Comparison of ENCODE assay signal across 1 cellular context in the genomic region with DNA sequence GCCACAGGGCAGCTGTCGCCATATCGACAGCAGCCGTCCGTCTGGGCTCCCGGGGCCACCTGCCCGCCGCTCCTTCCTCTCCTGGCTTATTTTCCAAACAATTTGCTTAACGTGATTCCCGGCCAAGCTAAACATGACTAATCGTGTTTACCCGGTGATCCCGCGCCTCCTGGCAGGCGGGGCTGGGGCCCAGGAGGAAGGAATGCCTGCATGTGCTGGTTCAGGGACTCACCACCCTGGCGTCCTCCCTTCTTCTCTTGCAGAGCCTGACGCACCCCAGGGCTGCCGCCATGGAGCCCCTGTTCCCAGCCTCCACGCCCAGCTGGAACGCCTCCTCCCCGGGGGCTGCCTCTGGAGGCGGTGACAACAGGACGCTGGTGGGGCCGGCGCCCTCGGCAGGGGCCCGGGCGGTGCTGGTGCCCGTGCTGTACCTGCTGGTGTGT.
TF ChIP-seq lines count a peak whose summit lies in the region.

No MANE protein-coding gene starts in this region.

TF ChIP-seq in HepG2, 621 proteins besides CTCF, POLR2A, EP300 and RAD21 (continued from another document and continues in another):
- TF ChIP-seq NFYC (CRISPR knock-in tag; IDR thresholded peaks at IDR 0.05): peak; percentile 48; the same call in 1 of the 2 replicates
- TF ChIP-seq, protein P1, sequence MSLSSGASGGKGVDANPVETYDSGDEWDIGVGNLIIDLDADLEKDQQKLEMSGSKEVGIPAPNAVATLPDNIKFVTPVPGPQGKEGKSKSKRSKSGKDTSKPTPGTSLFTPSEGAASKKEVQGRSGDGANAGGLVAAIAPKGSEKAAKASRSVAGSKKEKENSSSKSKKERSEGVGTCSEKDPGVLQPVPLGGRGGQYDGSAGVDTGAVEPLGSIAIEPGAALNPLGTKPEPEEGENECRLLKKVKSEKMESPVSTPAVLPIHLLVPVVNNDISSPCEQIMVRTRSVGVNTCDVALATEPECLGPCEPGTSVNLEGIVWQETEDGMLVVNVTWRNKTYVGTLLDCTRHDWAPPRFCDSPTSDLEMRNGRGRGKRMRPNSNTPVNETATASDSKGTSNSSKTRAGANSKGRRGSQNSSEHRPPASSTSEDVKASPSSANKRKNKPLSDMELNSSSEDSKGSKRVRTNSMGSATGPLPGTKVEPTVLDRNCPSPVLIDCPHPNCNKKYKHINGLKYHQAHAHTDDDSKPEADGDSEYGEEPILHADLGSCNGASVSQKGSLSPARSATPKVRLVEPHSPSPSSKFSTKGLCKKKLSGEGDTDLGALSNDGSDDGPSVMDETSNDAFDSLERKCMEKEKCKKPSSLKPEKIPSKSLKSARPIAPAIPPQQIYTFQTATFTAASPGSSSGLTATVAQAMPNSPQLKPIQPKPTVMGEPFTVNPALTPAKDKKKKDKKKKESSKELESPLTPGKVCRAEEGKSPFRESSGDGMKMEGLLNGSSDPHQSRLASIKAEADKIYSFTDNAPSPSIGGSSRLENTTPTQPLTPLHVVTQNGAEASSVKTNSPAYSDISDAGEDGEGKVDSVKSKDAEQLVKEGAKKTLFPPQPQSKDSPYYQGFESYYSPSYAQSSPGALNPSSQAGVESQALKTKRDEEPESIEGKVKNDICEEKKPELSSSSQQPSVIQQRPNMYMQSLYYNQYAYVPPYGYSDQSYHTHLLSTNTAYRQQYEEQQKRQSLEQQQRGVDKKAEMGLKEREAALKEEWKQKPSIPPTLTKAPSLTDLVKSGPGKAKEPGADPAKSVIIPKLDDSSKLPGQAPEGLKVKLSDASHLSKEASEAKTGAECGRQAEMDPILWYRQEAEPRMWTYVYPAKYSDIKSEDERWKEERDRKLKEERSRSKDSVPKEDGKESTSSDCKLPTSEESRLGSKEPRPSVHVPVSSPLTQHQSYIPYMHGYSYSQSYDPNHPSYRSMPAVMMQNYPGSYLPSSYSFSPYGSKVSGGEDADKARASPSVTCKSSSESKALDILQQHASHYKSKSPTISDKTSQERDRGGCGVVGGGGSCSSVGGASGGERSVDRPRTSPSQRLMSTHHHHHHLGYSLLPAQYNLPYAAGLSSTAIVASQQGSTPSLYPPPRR (CRISPR knock-in tag; IDR thresholded peaks at IDR 0.05; ENCODE audit: borderline replicate concordance): peak; percentile 93
- TF ChIP-seq MIER2 (CRISPR knock-in tag; IDR thresholded peaks at IDR 0.05): peak; percentile 25; the same call in 1 of the 2 replicates
- 0 out of 2 replicates have a peak, but pooled peaks have one; percentile 42 for TF ChIP-seq SATB2 (CRISPR knock-in tag; IDR thresholded peaks at IDR 0.05)
- TF ChIP-seq, protein P2, sequence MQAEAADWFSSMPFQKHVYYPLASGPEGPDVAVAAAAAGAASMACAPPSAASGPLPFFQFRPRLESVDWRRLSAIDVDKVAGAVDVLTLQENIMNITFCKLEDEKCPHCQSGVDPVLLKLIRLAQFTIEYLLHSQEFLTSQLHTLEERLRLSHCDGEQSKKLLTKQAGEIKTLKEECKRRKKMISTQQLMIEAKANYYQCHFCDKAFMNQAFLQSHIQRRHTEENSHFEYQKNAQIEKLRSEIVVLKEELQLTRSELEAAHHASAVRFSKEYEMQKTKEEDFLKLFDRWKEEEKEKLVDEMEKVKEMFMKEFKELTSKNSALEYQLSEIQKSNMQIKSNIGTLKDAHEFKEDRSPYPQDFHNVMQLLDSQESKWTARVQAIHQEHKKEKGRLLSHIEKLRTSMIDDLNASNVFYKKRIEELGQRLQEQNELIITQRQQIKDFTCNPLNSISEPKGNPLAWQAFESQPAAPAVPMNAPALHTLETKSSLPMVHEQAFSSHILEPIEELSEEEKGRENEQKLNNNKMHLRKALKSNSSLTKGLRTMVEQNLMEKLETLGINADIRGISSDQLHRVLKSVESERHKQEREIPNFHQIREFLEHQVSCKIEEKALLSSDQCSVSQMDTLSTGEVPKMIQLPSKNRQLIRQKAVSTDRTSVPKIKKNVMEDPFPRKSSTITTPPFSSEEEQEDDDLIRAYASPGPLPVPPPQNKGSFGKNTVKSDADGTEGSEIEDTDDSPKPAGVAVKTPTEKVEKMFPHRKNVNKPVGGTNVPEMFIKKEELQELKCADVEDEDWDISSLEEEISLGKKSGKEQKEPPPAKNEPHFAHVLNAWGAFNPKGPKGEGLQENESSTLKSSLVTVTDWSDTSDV (CRISPR knock-in tag; IDR thresholded peaks at IDR 0.05): no peak
- TF ChIP-seq POLR2AphosphoS2 (IDR thresholded peaks at IDR 0.05; ENCODE audit: low read depth, low read length): no peak
- TF ChIP-seq HNF4A (CRISPR knock-in tag; IDR thresholded peaks at IDR 0.05): peak; percentile 63
- no peak for TF ChIP-seq KLF15 (CRISPR knock-in tag; IDR thresholded peaks at IDR 0.05; ENCODE audit: borderline replicate concordance)
- TF ChIP-seq, protein P3, sequence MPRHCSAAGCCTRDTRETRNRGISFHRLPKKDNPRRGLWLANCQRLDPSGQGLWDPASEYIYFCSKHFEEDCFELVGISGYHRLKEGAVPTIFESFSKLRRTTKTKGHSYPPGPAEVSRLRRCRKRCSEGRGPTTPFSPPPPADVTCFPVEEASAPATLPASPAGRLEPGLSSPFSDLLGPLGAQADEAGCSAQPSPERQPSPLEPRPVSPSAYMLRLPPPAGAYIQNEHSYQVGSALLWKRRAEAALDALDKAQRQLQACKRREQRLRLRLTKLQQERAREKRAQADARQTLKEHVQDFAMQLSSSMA (CRISPR knock-in tag; IDR thresholded peaks at IDR 0.05): no peak
- peak; percentile 31; the same call in 1 of the 2 replicates for TF ChIP-seq SIX4 (CRISPR knock-in tag; IDR thresholded peaks at IDR 0.05)
- peak; percentile 42; the same call in 1 of the 2 replicates for TF ChIP-seq AKAP8 (CRISPR knock-in tag; IDR thresholded peaks at IDR 0.05)
- no peak for TF ChIP-seq ZNF282 (IDR thresholded peaks at IDR 0.05; ENCODE audit: partially characterized antibody)
- 0 out of 2 replicates have a peak, but pooled peaks have one; percentile 7 for TF ChIP-seq NR1H2 (CRISPR knock-in tag; IDR thresholded peaks at IDR 0.05; ENCODE audit: borderline replicate concordance, low read depth)
- no peak for TF ChIP-seq ZNF782 (CRISPR knock-in tag; IDR thresholded peaks at IDR 0.05; ENCODE audit: borderline replicate concordance)
- TF ChIP-seq SNRNP70 (IDR thresholded peaks at IDR 0.05; ENCODE audit: low read depth, low read length): no peak
- TF ChIP-seq RNF2 (conservative IDR thresholded peaks at IDR 0.05; ENCODE audit: low read depth): 0 out of 2 replicates have a peak, but pooled peaks have one; percentile 76
- TF ChIP-seq NFKBIZ (CRISPR knock-in tag; IDR thresholded peaks at IDR 0.05): peak; percentile 92
- no peak for TF ChIP-seq SOX6 (IDR thresholded peaks at IDR 0.05)
- peak; percentile 85 for TF ChIP-seq SOX6 (CRISPR knock-in tag; IDR thresholded peaks at IDR 0.05)
- TF ChIP-seq ZMYM2 (CRISPR knock-in tag; IDR thresholded peaks at IDR 0.05): no peak; the same call in 1 of the 2 replicates
- peak; percentile 77 for TF ChIP-seq BHLHE40 (IDR thresholded peaks at IDR 0.05; ENCODE audit: low read length)
- peak; percentile 80 for TF ChIP-seq ZBTB7A (CRISPR knock-in tag; IDR thresholded peaks at IDR 0.05)
- peak; percentile 29; the same call in 1 of the 2 replicates for TF ChIP-seq ZNF460 (CRISPR knock-in tag; IDR thresholded peaks at IDR 0.05; ENCODE audit: borderline replicate concordance)
- TF ChIP-seq, protein P4, sequence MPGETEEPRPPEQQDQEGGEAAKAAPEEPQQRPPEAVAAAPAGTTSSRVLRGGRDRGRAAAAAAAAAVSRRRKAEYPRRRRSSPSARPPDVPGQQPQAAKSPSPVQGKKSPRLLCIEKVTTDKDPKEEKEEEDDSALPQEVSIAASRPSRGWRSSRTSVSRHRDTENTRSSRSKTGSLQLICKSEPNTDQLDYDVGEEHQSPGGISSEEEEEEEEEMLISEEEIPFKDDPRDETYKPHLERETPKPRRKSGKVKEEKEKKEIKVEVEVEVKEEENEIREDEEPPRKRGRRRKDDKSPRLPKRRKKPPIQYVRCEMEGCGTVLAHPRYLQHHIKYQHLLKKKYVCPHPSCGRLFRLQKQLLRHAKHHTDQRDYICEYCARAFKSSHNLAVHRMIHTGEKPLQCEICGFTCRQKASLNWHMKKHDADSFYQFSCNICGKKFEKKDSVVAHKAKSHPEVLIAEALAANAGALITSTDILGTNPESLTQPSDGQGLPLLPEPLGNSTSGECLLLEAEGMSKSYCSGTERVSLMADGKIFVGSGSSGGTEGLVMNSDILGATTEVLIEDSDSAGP (CRISPR knock-in tag; IDR thresholded peaks at IDR 0.05; ENCODE audit: borderline replicate concordance): peak; percentile 87
- TF ChIP-seq ZNF17 (CRISPR knock-in tag; IDR thresholded peaks at IDR 0.05): no peak
- TF ChIP-seq, protein P5, sequence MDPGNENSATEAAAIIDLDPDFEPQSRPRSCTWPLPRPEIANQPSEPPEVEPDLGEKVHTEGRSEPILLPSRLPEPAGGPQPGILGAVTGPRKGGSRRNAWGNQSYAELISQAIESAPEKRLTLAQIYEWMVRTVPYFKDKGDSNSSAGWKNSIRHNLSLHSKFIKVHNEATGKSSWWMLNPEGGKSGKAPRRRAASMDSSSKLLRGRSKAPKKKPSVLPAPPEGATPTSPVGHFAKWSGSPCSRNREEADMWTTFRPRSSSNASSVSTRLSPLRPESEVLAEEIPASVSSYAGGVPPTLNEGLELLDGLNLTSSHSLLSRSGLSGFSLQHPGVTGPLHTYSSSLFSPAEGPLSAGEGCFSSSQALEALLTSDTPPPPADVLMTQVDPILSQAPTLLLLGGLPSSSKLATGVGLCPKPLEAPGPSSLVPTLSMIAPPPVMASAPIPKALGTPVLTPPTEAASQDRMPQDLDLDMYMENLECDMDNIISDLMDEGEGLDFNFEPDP (CRISPR knock-in tag; conservative IDR thresholded peaks at IDR 0.05): no peak
- no peak for TF ChIP-seq SP1 (IDR thresholded peaks at IDR 0.05)
- TF ChIP-seq SP1 (CRISPR knock-in tag; IDR thresholded peaks at IDR 0.05): peak; percentile 27; the same call in 1 of the 2 replicates
- TF ChIP-seq ZMAT3 (CRISPR knock-in tag; conservative IDR thresholded peaks at IDR 0.05): peak; percentile 97
- TF ChIP-seq NFYB (CRISPR knock-in tag; IDR thresholded peaks at IDR 0.05): no peak
- TF ChIP-seq KDM2A (CRISPR knock-in tag; IDR thresholded peaks at IDR 0.05; ENCODE audit: borderline replicate concordance, low read depth): peak; percentile 84; the same call in 1 of the 2 replicates
- TF ChIP-seq MZF1 (CRISPR knock-in tag; IDR thresholded peaks at IDR 0.05; ENCODE audit: borderline replicate concordance): peak; percentile 83; the same call in 1 of the 2 replicates
- 0 out of 2 replicates have a peak, but pooled peaks have one; percentile 15 for TF ChIP-seq ZNF468 (CRISPR knock-in tag; IDR thresholded peaks at IDR 0.05)
- TF ChIP-seq ZNF20 (CRISPR knock-in tag; IDR thresholded peaks at IDR 0.05): no peak
- TF ChIP-seq ZSCAN21 (CRISPR knock-in tag; IDR thresholded peaks at IDR 0.05; ENCODE audit: borderline replicate concordance): peak; percentile 66; the same call in 1 of the 2 replicates
- TF ChIP-seq, protein P6, sequence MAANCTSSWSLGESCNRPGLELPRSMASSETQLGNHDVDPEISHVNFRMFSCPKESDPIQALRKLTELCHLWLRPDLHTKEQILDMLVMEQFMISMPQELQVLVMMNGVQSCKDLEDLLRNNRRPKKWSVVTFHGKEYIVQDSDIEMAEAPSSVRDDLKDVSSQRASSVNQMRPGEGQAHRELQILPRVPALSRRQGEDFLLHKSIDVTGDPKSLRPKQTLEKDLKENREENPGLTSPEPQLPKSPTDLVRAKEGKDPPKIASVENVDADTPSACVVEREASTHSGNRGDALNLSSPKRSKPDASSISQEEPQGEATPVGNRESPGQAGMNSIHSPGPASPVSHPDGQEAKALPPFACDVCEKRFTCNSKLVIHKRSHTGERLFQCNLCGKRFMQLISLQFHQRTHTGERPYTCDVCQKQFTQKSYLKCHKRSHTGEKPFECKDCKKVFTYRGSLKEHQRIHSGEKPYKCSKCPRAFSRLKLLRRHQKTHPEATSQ (CRISPR knock-in tag; IDR thresholded peaks at IDR 0.05; ENCODE audit: borderline replicate concordance): no peak
- no peak for TF ChIP-seq ZNF143 (CRISPR knock-in tag; IDR thresholded peaks at IDR 0.05)
- no peak for TF ChIP-seq HOXA7 (CRISPR knock-in tag; IDR thresholded peaks at IDR 0.05)
- TF ChIP-seq, protein P7, sequence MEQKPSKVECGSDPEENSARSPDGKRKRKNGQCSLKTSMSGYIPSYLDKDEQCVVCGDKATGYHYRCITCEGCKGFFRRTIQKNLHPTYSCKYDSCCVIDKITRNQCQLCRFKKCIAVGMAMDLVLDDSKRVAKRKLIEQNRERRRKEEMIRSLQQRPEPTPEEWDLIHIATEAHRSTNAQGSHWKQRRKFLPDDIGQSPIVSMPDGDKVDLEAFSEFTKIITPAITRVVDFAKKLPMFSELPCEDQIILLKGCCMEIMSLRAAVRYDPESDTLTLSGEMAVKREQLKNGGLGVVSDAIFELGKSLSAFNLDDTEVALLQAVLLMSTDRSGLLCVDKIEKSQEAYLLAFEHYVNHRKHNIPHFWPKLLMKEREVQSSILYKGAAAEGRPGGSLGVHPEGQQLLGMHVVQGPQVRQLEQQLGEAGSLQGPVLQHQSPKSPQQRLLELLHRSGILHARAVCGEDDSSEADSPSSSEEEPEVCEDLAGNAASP (CRISPR knock-in tag; IDR thresholded peaks at IDR 0.05; ENCODE audit: borderline replicate concordance): peak; percentile 86; the same call in 1 of the 2 replicates
- TF ChIP-seq NCOR1 (IDR thresholded peaks at IDR 0.05; ENCODE audit: borderline replicate concordance, low read length): no peak
- TF ChIP-seq, protein P8, sequence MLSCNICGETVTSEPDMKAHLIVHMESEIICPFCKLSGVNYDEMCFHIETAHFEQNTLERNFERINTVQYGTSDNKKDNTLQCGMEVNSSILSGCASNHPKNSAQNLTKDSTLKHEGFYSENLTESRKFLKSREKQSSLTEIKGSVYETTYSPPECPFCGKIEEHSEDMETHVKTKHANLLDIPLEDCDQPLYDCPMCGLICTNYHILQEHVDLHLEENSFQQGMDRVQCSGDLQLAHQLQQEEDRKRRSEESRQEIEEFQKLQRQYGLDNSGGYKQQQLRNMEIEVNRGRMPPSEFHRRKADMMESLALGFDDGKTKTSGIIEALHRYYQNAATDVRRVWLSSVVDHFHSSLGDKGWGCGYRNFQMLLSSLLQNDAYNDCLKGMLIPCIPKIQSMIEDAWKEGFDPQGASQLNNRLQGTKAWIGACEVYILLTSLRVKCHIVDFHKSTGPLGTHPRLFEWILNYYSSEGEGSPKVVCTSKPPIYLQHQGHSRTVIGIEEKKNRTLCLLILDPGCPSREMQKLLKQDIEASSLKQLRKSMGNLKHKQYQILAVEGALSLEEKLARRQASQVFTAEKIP (CRISPR knock-in tag; IDR thresholded peaks at IDR 0.05; ENCODE audit: borderline replicate concordance): no peak
- no peak for TF ChIP-seq RBM22 (optimal IDR thresholded peaks at IDR 0.05; ENCODE audit: low read length)
- TF ChIP-seq FOXK1 (CRISPR knock-in tag; IDR thresholded peaks at IDR 0.05; ENCODE audit: borderline replicate concordance, low read depth): peak; percentile 98
- peak; percentile 42; the same call in 1 of the 2 replicates for TF ChIP-seq DMAP1 (CRISPR knock-in tag; IDR thresholded peaks at IDR 0.05)
- peak; percentile 86 for TF ChIP-seq KLF11 (CRISPR knock-in tag; IDR thresholded peaks at IDR 0.05)
- TF ChIP-seq ZNF567 (CRISPR knock-in tag; IDR thresholded peaks at IDR 0.05; ENCODE audit: borderline replicate concordance): no peak; the same call in 1 of the 2 replicates
- TF ChIP-seq JARID2 (CRISPR knock-in tag; IDR thresholded peaks at IDR 0.05; ENCODE audit: insufficient replicate concordance): no peak
- no peak for TF ChIP-seq ADNP (CRISPR knock-in tag; IDR thresholded peaks at IDR 0.05)
